Comparison of ENCODE assay signal across 12 cellular contexts in genomic region chr5:126031989-126032716, GRCh38.
A peak's percentile ranks its signal among the peaks of the same experiment; 100 is the strongest.
DNase-seq lines count a peak whose midpoint lies in the region; ATAC-seq and TF ChIP-seq lines count a peak whose summit lies in the region.
"Had no signal": no experiment of that assay in that cellular context is flagged by ENCODE, and none has a peak within 500 bp of the region (broad histone marks: within the 10 kb centered on the region; RNA-seq: fewer than 3 reads in every experiment).

No MANE protein-coding gene starts in this region.

- no peak overlapping the region for H3K18ac ChIP-seq in mesenchymal stem cell (ENCODE audit: low read depth in 1 of 2, low read length in 2 of 2)

- no peak overlapping the region for H2AFZ ChIP-seq in mesenchymal stem cell (ENCODE audit: low read depth, low read length)
- H2AFZ ChIP-seq: hepatocyte had no signal

- H2AK5ac ChIP-seq in mesenchymal stem cell (ENCODE audit: low read length, severe bottlenecking), result no peak overlapping the region

- 87% methylated on average over 7 of the region's 7 CpGs for WGBS in mesenchymal stem cell

- H3K9me3 Mint-ChIP-seq in WTC11, result peaks cover 47% of the 10 kb centered on the region

- POLR2A ChIA-PET in WTC11 (lab: Charles Lee), result no interaction called here

- no peaks in the 10 kb centered on the region for H3K79me1 ChIP-seq in mesenchymal stem cell (replicated peaks; ENCODE audit: low read length, poor library complexity, severe bottlenecking)

- no peak overlapping the region for H3K4me2 ChIP-seq in mesenchymal stem cell (ENCODE audit: low read length, poor library complexity, severe bottlenecking)
- H3K4me2 ChIP-seq: hepatocyte had no signal

- no peak overlapping the region for H3K14ac ChIP-seq in mesenchymal stem cell (ENCODE audit: low read length in 2 of 2)

- no peak overlapping the region for H2BK12ac ChIP-seq in mesenchymal stem cell (ENCODE audit: low read length in 2 of 2)

- no peak overlapping the region for H3K27ac ChIP-seq in mesenchymal stem cell (ENCODE audit: low read length, poor library complexity, severe bottlenecking)
- H3K27ac ChIP-seq: hepatocyte had no signal

- H2BK120ac ChIP-seq in mesenchymal stem cell (ENCODE audit: low read depth, low read length), result no peak overlapping the region

- TF ChIP-seq CTCF in epithelial cell of esophagus (IDR thresholded peaks at IDR 0.05; ENCODE audit: insufficient read depth, low read depth, low read length, missing control alignments), result no peak
- no peak for TF ChIP-seq CTCF in WTC11 (IDR thresholded peaks at IDR 0.05)

- H4K8ac ChIP-seq in mesenchymal stem cell (ENCODE audit: low read length), result peak overlapping the region; percentile 1

- no peak overlapping the region for H4K91ac ChIP-seq in mesenchymal stem cell (ENCODE audit: low read length)

- H3K27ac Mint-ChIP-seq in WTC11, result no peak overlapping the region

- H3K4me1 ChIP-seq in mesenchymal stem cell (ENCODE audit: control insufficient read depth, insufficient read depth, low read depth, low read length), result peaks cover 2% of the 10 kb centered on the region

- ATAC-seq in HG02884 (IDR thresholded peaks at IDR 0.05; ENCODE audit: unreplicated experiment) (no peak), HG03045 (IDR thresholded peaks at IDR 0.05; ENCODE audit: unreplicated experiment) (no peak), WTC11 (no peak)

- H3K4ac ChIP-seq in mesenchymal stem cell (ENCODE audit: low read depth in 1 of 2, low read length in 2 of 2), result no peak overlapping the region

- CTCF ChIA-PET in WTC11 (lab: Charles Lee), result no interaction called here

- no peak overlapping the region for H3K4me3 Mint-ChIP-seq in WTC11
- H3K4me3 Mint-ChIP-seq: central memory CD8-positive, alpha-beta T cell had no signal

- peaks cover 7% of the 10 kb centered on the region; the same call in 1 of the 2 replicates for H3K27me3 Mint-ChIP-seq in WTC11 (ENCODE audit: low read depth)
- H3K27me3 Mint-ChIP-seq: central memory CD8-positive, alpha-beta T cell had no signal

- H3K4me1 Mint-ChIP-seq in WTC11, result no peaks in the 10 kb centered on the region
- H3K4me1 Mint-ChIP-seq: central memory CD8-positive, alpha-beta T cell had no signal

- H3K9ac ChIP-seq in mesenchymal stem cell (ENCODE audit: low read length), result no peak overlapping the region

- DNase-seq in G401 (ENCODE audit: low spot score), result peak; percentile 39
- peak; percentile 58 for DNase-seq in NCI-H510A treated with DMSO at 0.1 percent for 48 hours (lab: John Stamatoyannopoulos, UW)
- peak; percentile 65 for DNase-seq in epithelial cell of esophagus (ENCODE audit: low read depth)
- no peak for DNase-seq in mesenchymal stem cell
- no peak for DNase-seq in NCI-H128 (lab: John Stamatoyannopoulos, UW; ENCODE audit: unreplicated experiment)
- DNase-seq in WTC11 (ENCODE audit: low spot score), result no peak
- DNase-seq: activated T-cell treated with anti-CD3 and anti-CD28 coated beads for 4 hours, Karpas-422 had no signal

- no peak overlapping the region for H2BK15ac ChIP-seq in mesenchymal stem cell (ENCODE audit: low read depth, poor library complexity, severe bottlenecking)

- no peak overlapping the region for H2BK5ac ChIP-seq in mesenchymal stem cell (ENCODE audit: low read depth, low read length, poor library complexity, severe bottlenecking)

- no peaks in the 10 kb centered on the region for H3K36me3 ChIP-seq in mesenchymal stem cell (ENCODE audit: control insufficient read depth in 1 of 2, insufficient read depth in 2 of 2, low read depth in 1 of 2, low read length in 2 of 2)

- peaks cover 29% of the 10 kb centered on the region for H3K36me3 Mint-ChIP-seq in WTC11

- in situ Hi-C loops in G401 (cut with HindIII; ENCODE audit: low sequenced_read_pairs), result no loop called here

- no peak overlapping the region for H3K4me3 ChIP-seq in epithelial cell of esophagus (ENCODE audit: low read length)
- no peak overlapping the region for H3K4me3 ChIP-seq in mesenchymal stem cell (ENCODE audit: insufficient read depth in 1 of 2, low read depth in 1 of 2, low read length in 2 of 2)
- H3K4me3 ChIP-seq: hepatocyte had no signal

- H3K9me3 ChIP-seq in mesenchymal stem cell (ENCODE audit: control insufficient read depth, low read length), result peaks cover 27% of the 10 kb centered on the region

- no peaks in the 10 kb centered on the region for H3K27me3 ChIP-seq in mesenchymal stem cell (ENCODE audit: control insufficient read depth in 1 of 2, insufficient read depth in 1 of 2, low read length in 2 of 2)
- H3K27me3 ChIP-seq: hepatocyte had no signal

- no peak overlapping the region for H3K23ac ChIP-seq in mesenchymal stem cell (ENCODE audit: low read length in 2 of 2)

TF ChIP-seq in WTC11, 78 proteins besides CTCF, POLR2A, EP300 and RAD21:
- no peak for TF ChIP-seq MLX (CRISPR knock-in tag; IDR thresholded peaks at IDR 0.05)
- no peak for TF ChIP-seq EMX1 (CRISPR knock-in tag; IDR thresholded peaks at IDR 0.05)

Comparison
In these comparisons a context has a peak if more than half of its experiments do, and no peak if none do; other contexts are left out.
1. DNase-seq: peak in G401 (single experiment), NCI-H510A treated with DMSO at 0.1 percent for 48 hours (single experiment) and epithelial cell of esophagus (single experiment); none in mesenchymal stem cell (single experiment), NCI-H128 (single experiment) and WTC11 (single experiment).